20 cellular contexts compared by ENCODE assay signal in genomic region chr3:129500334-129500658, GRCh38. TPM values are rescaled to one million over a fixed set of nuclear protein-coding genes. Genes with fewer than 3 reads are reported as not detected.
DNase-seq lines count a peak whose midpoint lies in the region; ATAC-seq, FAIRE-seq and TF ChIP-seq lines count a peak whose summit lies in the region.
"Had no signal": no experiment of that assay in that cellular context is flagged by ENCODE, and none has a peak within 500 bp of the region (broad histone marks: within the 10 kb centered on the region; RNA-seq: fewer than 3 reads in every experiment).

No MANE protein-coding gene starts in this region.

- H3K9me2 ChIP-seq in MM.1S (replicated peaks; ENCODE audit: insufficient read depth, low read length): no peaks in the 10 kb centered on the region

- peaks cover 19% of the 10 kb centered on the region for H3K4me1 Mint-ChIP-seq in WTC11
- H3K4me1 Mint-ChIP-seq in effector memory CD8-positive, alpha-beta T cell (ENCODE audit: low read depth in 2 of 2): peaks cover 0 to 7% of the 10 kb centered on the region in 2 donors

- 96% methylated on average over 5 of the region's 5 CpGs for WGBS in A549 (ENCODE audit: missing lambda C conversion rate)
- 95% methylated on average over 5 of the region's 5 CpGs for WGBS in HepG2 (ENCODE audit: low lambda C conversion rate)

- H3K27me3 Mint-ChIP-seq in WTC11 (ENCODE audit: low read depth): no peaks in the 10 kb centered on the region; the same call in 1 of the 2 replicates
- H3K27me3 Mint-ChIP-seq in effector memory CD8-positive, alpha-beta T cell: no peaks in the 10 kb centered on the region

- H3K9me3 ChIP-seq in A549 (no peaks in the 10 kb centered on the region), HepG2 (ENCODE audit: low read length) (no peaks in the 10 kb centered on the region), parathyroid adenoma (ENCODE audit: control insufficient read depth, low read length) (no peaks in the 10 kb centered on the region), tibial artery (no peaks in the 10 kb centered on the region), MM.1S (replicated peaks; ENCODE audit: insufficient read depth, low read length) (no peaks in the 10 kb centered on the region)
- H3K9me3 ChIP-seq: BLaER1 treated with 17β-estradiol and CSF1 and Interleukin-3, amounts not matched to agents 10 nM and 100 nM; HAP-1 had no signal

- H3K9ac ChIP-seq in HepG2 (ENCODE audit: insufficient read depth, low read depth, low read length) (no peak overlapping the region), parathyroid adenoma (no peak overlapping the region), MM.1S (ENCODE audit: low read length) (no peak overlapping the region)
- H3K9ac ChIP-seq: BLaER1 treated with 17β-estradiol and CSF1 and Interleukin-3, amounts not matched to agents 10 nM and 100 nM; GM23248 had no signal

- no peak for TF ChIP-seq POLR2A in A549 (IDR thresholded peaks at IDR 0.05; ENCODE audit: low read length)
- TF ChIP-seq POLR2A in HepG2 (IDR thresholded peaks at IDR 0.05; ENCODE audit: insufficient read depth in 1 of 2, low read depth in 2 of 2, low read length in 2 of 2): no peak

- TF ChIP-seq CTCF in A549 (IDR thresholded peaks at IDR 0.05) (no peak), WTC11 (IDR thresholded peaks at IDR 0.05) (no peak), HepG2 (CRISPR knock-in tag; IDR thresholded peaks at IDR 0.05) (no peak), parathyroid adenoma (IDR thresholded peaks at IDR 0.05) (no peak), tibial artery (IDR thresholded peaks at IDR 0.05) (no peak), MM.1S (IDR thresholded peaks at IDR 0.05; ENCODE audit: low read length) (no peak)

- H3K4me3 ChIP-seq in A549: no peak overlapping the region
- H3K4me3 ChIP-seq in HepG2 (replicated peaks in 1 of 3; ENCODE audit: insufficient read depth in 1 of 3, low read depth in 2 of 3, low read length in 3 of 3): no peak overlapping the region
- no peak overlapping the region for H3K4me3 ChIP-seq in parathyroid adenoma (ENCODE audit: low read depth, low read length)
- H3K4me3 ChIP-seq in tibial artery: no peak overlapping the region
- no peak overlapping the region for H3K4me3 ChIP-seq in MM.1S (ENCODE audit: low read length)
- H3K4me3 ChIP-seq: BLaER1 treated with 17β-estradiol and CSF1 and Interleukin-3, amounts not matched to agents 10 nM and 100 nM; GM12878; GM23248; HAP-1 had no signal

- H3K79me2 ChIP-seq in HepG2 (ENCODE audit: insufficient read depth, low read length) (no peaks in the 10 kb centered on the region), parathyroid adenoma (no peaks in the 10 kb centered on the region), MM.1S (ENCODE audit: low read length) (no peaks in the 10 kb centered on the region)

- FAIRE-seq in A549 (lab: Jason Lieb, UNC): no peak
- FAIRE-seq in HepG2 (lab: Jason Lieb, UNC): no peak
- FAIRE-seq: GM12878 had no signal

- 0 out of 2 replicates have a peak, but pooled peaks cover 5% of the 10 kb centered on the region for H3F3A ChIP-seq in MM.1S (ENCODE audit: insufficient read depth, low read length)

- H3K27me3 ChIP-seq in HepG2 (ENCODE audit: control insufficient read depth in 1 of 2, insufficient read depth in 2 of 2, low read length in 2 of 2) (no peaks in the 10 kb centered on the region), parathyroid adenoma (ENCODE audit: control insufficient read depth, insufficient read depth, low read length) (no peaks in the 10 kb centered on the region), tibial artery (no peaks in the 10 kb centered on the region), MM.1S (replicated peaks; ENCODE audit: insufficient read depth, low read length) (no peaks in the 10 kb centered on the region)
- H3K27me3 ChIP-seq: BLaER1 treated with 17β-estradiol and CSF1 and Interleukin-3, amounts not matched to agents 10 nM and 100 nM had no signal

- peaks cover 50% of the 10 kb centered on the region for H3K4me1 ChIP-seq in A549
- H3K4me1 ChIP-seq in HepG2 (ENCODE audit: insufficient read depth, low read length): peaks cover 70% of the 10 kb centered on the region
- H3K4me1 ChIP-seq in parathyroid adenoma: no peaks in the 10 kb centered on the region
- H3K4me1 ChIP-seq in tibial artery: peaks cover 0 to 15% (median 6%) of the 10 kb centered on the region in 4 donors
- H3K4me1 ChIP-seq in MM.1S (ENCODE audit: low read length): peaks cover 22% of the 10 kb centered on the region
- H3K4me1 ChIP-seq: HAP-1 had no signal

- H3K36me3 ChIP-seq in HepG2 (replicated peaks in 1 of 2; ENCODE audit: control insufficient read depth in 1 of 2, insufficient read depth in 2 of 2, low read length in 2 of 2): peaks cover 3 to 7% of the 10 kb centered on the region in 2 experiments; a peak in 4 of 5 replicates
- no peaks in the 10 kb centered on the region for H3K36me3 ChIP-seq in parathyroid adenoma (ENCODE audit: control insufficient read depth, insufficient read depth, low read length)
- peaks cover 7 to 74% (median 33%) of the 10 kb centered on the region in 3 donors for H3K36me3 ChIP-seq in tibial artery
- H3K36me3 ChIP-seq in MM.1S (replicated peaks; ENCODE audit: insufficient read depth, low read length): no peaks in the 10 kb centered on the region
- H3K36me3 ChIP-seq: HAP-1 had no signal

- no peak for ATAC-seq in A549
- ATAC-seq in WTC11: no peak
- ATAC-seq in HepG2: no peak
- ATAC-seq in effector memory CD8-positive, alpha-beta T cell (replicated peaks): no peak
- ATAC-seq: CD8-positive, alpha-beta T cell; GM12878 had no signal

- H4K20me1 ChIP-seq in HepG2 (ENCODE audit: insufficient read depth, low read length): no peaks in the 10 kb centered on the region
- no peaks in the 10 kb centered on the region for H4K20me1 ChIP-seq in MM.1S (ENCODE audit: insufficient read depth, low read length)
- H4K20me1 ChIP-seq: BLaER1 treated with 17β-estradiol and CSF1 and Interleukin-3, amounts not matched to agents 10 nM and 100 nM had no signal

- no TSS peak for BruUV-seq in HepG2 (replicated peaks; lab: Mats Ljungman, UMichigan)

- intact Hi-C loops in HepG2 (cut with micrococcal nuclease; ENCODE audit: unreplicated experiment): no loop called here
- intact Hi-C loops in tibial artery (cut with DNase I; ENCODE audit: low total_unique reads): no loop called here

- no peak for TF ChIP-seq EP300 in A549 (IDR thresholded peaks at IDR 0.05)
- no peak for TF ChIP-seq EP300 in HepG2 (IDR thresholded peaks at IDR 0.05; ENCODE audit: low read depth in 2 of 2, low read length in 2 of 2)
- no peak for TF ChIP-seq EP300 in HepG2 (CRISPR knock-in tag; IDR thresholded peaks at IDR 0.05; ENCODE audit: borderline replicate concordance)

- POLR2A ChIA-PET in A549 (lab: Yijun Ruan, JAX) (no interaction called here), WTC11 (lab: Charles Lee) (no interaction called here), HepG2 (lab: Yijun Ruan, JAX) (interaction anchor here (1.2 to 1.4 kb wide), 2 partner anchors 35 to 96 kb away, joined by 4 to 5 read pairs; no protein-coding TSS in a partner anchor)

- no peaks in the 10 kb centered on the region for H3K9me3 Mint-ChIP-seq in WTC11
- H3K9me3 Mint-ChIP-seq in effector memory CD8-positive, alpha-beta T cell: no peaks in the 10 kb centered on the region
- H3K9me3 Mint-ChIP-seq: CD8-positive, alpha-beta T cell had no signal

- peak overlapping the region; percentile 84 to 92; a peak in 3 of 6 replicates for H3K27ac ChIP-seq in A549
- H3K27ac ChIP-seq in HepG2 (ENCODE audit: extremely low read length, insufficient read depth, low read length): no peak overlapping the region
- H3K27ac ChIP-seq in parathyroid adenoma: peak overlapping the region; percentile 50
- H3K27ac ChIP-seq in tibial artery: no peak overlapping the region
- H3K27ac ChIP-seq in MM.1S (ENCODE audit: low read length): no peak overlapping the region
- H3K27ac ChIP-seq: BLaER1 treated with 17β-estradiol and CSF1 and Interleukin-3, amounts not matched to agents 10 nM and 100 nM; GM23248 had no signal

- DNase-seq in A549 (ENCODE audit: low read depth in 1 of 2, low spot score in 1 of 2) (no peak), WTC11 (ENCODE audit: low spot score) (no peak), HepG2 (ENCODE audit: low spot score) (no peak), tibial artery (no peak), MM.1S (no peak), foreskin melanocyte (no peak)
- no peak for DNase-seq in effector memory CD8-positive, alpha-beta T cell
- DNase-seq: Calu3; CD8-positive, alpha-beta T cell; GM23248; NCI-H1105; NCI-H510A; NCI-H774; OCI-M1; SHP77 treated with DMSO at 0.1 percent for 48 hours had no signal

- CTCF ChIA-PET in A549 (lab: Yijun Ruan, JAX) (no interaction called here), WTC11 (lab: Charles Lee) (interaction anchor here (2.5 kb wide), 1 partner anchor 10 kb away, joined by 9 read pairs; no protein-coding TSS in a partner anchor), HepG2 (lab: Yijun Ruan, JAX; ENCODE audit: low intra/inter-chr PET ratio, low total read pairs) (no interaction called here)

- H3K27ac Mint-ChIP-seq in WTC11: peak overlapping the region; percentile 13; the same call in 1 of the 2 replicates
- H3K27ac Mint-ChIP-seq in effector memory CD8-positive, alpha-beta T cell: no peak overlapping the region
- H3K27ac Mint-ChIP-seq: CD8-positive, alpha-beta T cell had no signal

- peaks cover 10% of the 10 kb centered on the region for H3K36me3 Mint-ChIP-seq in WTC11
- no peaks in the 10 kb centered on the region for H3K36me3 Mint-ChIP-seq in effector memory CD8-positive, alpha-beta T cell (ENCODE audit: insufficient read depth)

- H3K4me2 ChIP-seq in A549 (no peak overlapping the region), HepG2 (ENCODE audit: low read depth, low read length) (no peak overlapping the region), parathyroid adenoma (ENCODE audit: low read length) (no peak overlapping the region), MM.1S (ENCODE audit: low read depth, low read length) (no peak overlapping the region)
- H3K4me2 ChIP-seq: BLaER1 treated with 17β-estradiol and CSF1 and Interleukin-3, amounts not matched to agents 10 nM and 100 nM had no signal

- no peak overlapping the region for H3K4me3 Mint-ChIP-seq in WTC11
- H3K4me3 Mint-ChIP-seq in effector memory CD8-positive, alpha-beta T cell: no peak overlapping the region
- H3K4me3 Mint-ChIP-seq: CD8-positive, alpha-beta T cell had no signal

- no peak for TF ChIP-seq RAD21 in A549 (conservative IDR thresholded peaks at IDR 0.05 in 1 of 2, IDR thresholded peaks at IDR 0.05 in 1 of 2)
- no peak for TF ChIP-seq RAD21 in HepG2 (CRISPR knock-in tag; IDR thresholded peaks at IDR 0.05)

- H2AFZ ChIP-seq in HepG2 (ENCODE audit: low read length) (no peak overlapping the region), parathyroid adenoma (no peak overlapping the region), MM.1S (ENCODE audit: low read length) (no peak overlapping the region)
- H2AFZ ChIP-seq: GM23248 had no signal

- in situ Hi-C loops in HepG2 (cut with HindIII; ENCODE audit: extremely low pct_ligation_motif_present, low pct_unique_long_range_greater_than_20kb): no loop called here

RNA-seq across cellular contexts. Expression of gene RHO, which starts 28.1 kb away (rescaled TPM):
- polyA plus RNA-seq in A549 (2011; rRNA removed): 0.03 and 0.04 TPM in 2 replicates
- polyA plus RNA-seq in A549 (2012; cell fraction: cytosol; rRNA removed): 0.01 TPM in 1 of 2 replicates, not detected in the other
- polyA plus RNA-seq in A549 (2012; cell fraction: nucleus; rRNA removed): 0.05 and 0.11 TPM in 2 replicates
- polyA plus RNA-seq in A549 (2017; fragmentation: RNase III; extraction: RNeasy Plus Mini Kit Qiagen cat#74134 plus additional on column Dnase treatment): not detected in 3 replicates
- polyA minus RNA-seq in A549 (2011; rRNA and poly(A)+ RNA removed): not detected in 2 replicates
- total RNA-seq in WTC11 (2021): not detected in 3 replicates
- not detected in 2 replicates for total RNA-seq in HepG2 (2016; rRNA removed; fragmentation: Illumina TruSeq; extraction: Trizol)
- not detected in 2 replicates for total RNA-seq in HepG2 (2016; cell fraction: cytosol; rRNA removed; fragmentation: Illumina TruSeq; extraction: Trizol; ENCODE audit: low read depth)
- total RNA-seq in HepG2 (2016; cell fraction: insoluble cytoplasmic fraction; rRNA removed; fragmentation: Illumina TruSeq; extraction: Trizol): not detected in 2 replicates
- total RNA-seq in HepG2 (2016; cell fraction: membrane; rRNA removed; fragmentation: Illumina TruSeq; extraction: Trizol): not detected in 2 replicates
- total RNA-seq in HepG2 (2016; cell fraction: nucleus; rRNA removed; fragmentation: Illumina TruSeq; extraction: Trizol): not detected in 2 replicates
- not detected in 2 replicates for polyA plus RNA-seq in HepG2 (2011; rRNA removed)
- not detected in 2 replicates for polyA plus RNA-seq in HepG2 (2011; cell fraction: cytosol; rRNA removed)
- 0.05 TPM in 1 of 2 replicates, not detected in the other for polyA plus RNA-seq in HepG2 (2011; cell fraction: nucleus; rRNA removed)
- not detected in 2 replicates for polyA plus RNA-seq in HepG2 (2012)
- not detected in 2 replicates for polyA plus RNA-seq in HepG2 (2016; cell fraction: cytosol; fragmentation: Illumina TruSeq; extraction: Trizol; ENCODE audit: low read depth)
- not detected in 2 replicates for polyA plus RNA-seq in HepG2 (2016; cell fraction: insoluble cytoplasmic fraction; fragmentation: Illumina TruSeq; extraction: Trizol; ENCODE audit: low read depth)
- polyA plus RNA-seq in HepG2 (2016; cell fraction: membrane; fragmentation: Illumina TruSeq; extraction: Trizol; ENCODE audit: low read depth): not detected in 2 replicates
- not detected in 2 replicates for polyA plus RNA-seq in HepG2 (2016; cell fraction: nucleus; fragmentation: Illumina TruSeq; extraction: Trizol; ENCODE audit: insufficient read depth, low read depth)
- polyA minus RNA-seq in HepG2 (2011; rRNA and poly(A)+ RNA removed; ENCODE audit: low replicate concordance): not detected in 2 replicates
- polyA minus RNA-seq in HepG2 (2011; cell fraction: cytosol; rRNA and poly(A)+ RNA removed): not detected in 2 replicates
- polyA minus RNA-seq in HepG2 (2011; cell fraction: nucleus; rRNA and poly(A)+ RNA removed): not detected in 2 replicates
- total RNA-seq: Calu3; CD8-positive, alpha-beta T cell; GM12878; GM23248; LHCN-M2 had no signal
- polyA plus RNA-seq: GM12878, GM23248 had no signal

RNA-seq across cellular contexts. Expression of gene H1-8, which starts 42.7 kb away (rescaled TPM):
- polyA plus RNA-seq in A549 (2011; rRNA removed): not detected in 2 replicates
- not detected in 2 replicates for polyA plus RNA-seq in A549 (2012; cell fraction: cytosol; rRNA removed)
- not detected in 2 replicates for polyA plus RNA-seq in A549 (2012; cell fraction: nucleus; rRNA removed)
- not detected in 3 replicates for polyA plus RNA-seq in A549 (2017; fragmentation: RNase III; extraction: RNeasy Plus Mini Kit Qiagen cat#74134 plus additional on column Dnase treatment)
- not detected in 2 replicates for polyA minus RNA-seq in A549 (2011; rRNA and poly(A)+ RNA removed)
- total RNA-seq in WTC11 (2021): not detected in 3 replicates
- total RNA-seq in HepG2 (2016; rRNA removed; fragmentation: Illumina TruSeq; extraction: Trizol): not detected in 2 replicates
- total RNA-seq in HepG2 (2016; cell fraction: cytosol; rRNA removed; fragmentation: Illumina TruSeq; extraction: Trizol; ENCODE audit: low read depth): not detected in 2 replicates
- total RNA-seq in HepG2 (2016; cell fraction: insoluble cytoplasmic fraction; rRNA removed; fragmentation: Illumina TruSeq; extraction: Trizol): not detected in 2 replicates
- total RNA-seq in HepG2 (2016; cell fraction: membrane; rRNA removed; fragmentation: Illumina TruSeq; extraction: Trizol): not detected in 2 replicates
- total RNA-seq in HepG2 (2016; cell fraction: nucleus; rRNA removed; fragmentation: Illumina TruSeq; extraction: Trizol): not detected in 2 replicates
- polyA plus RNA-seq in HepG2 (2011; rRNA removed): 0.08 TPM in 1 of 2 replicates, not detected in the other
- polyA plus RNA-seq in HepG2 (2011; cell fraction: cytosol; rRNA removed): 0.09 and 0.12 TPM in 2 replicates
- polyA plus RNA-seq in HepG2 (2011; cell fraction: nucleus; rRNA removed): not detected in 2 replicates
- polyA plus RNA-seq in HepG2 (2012): not detected in 2 replicates
- not detected in 2 replicates for polyA plus RNA-seq in HepG2 (2016; cell fraction: cytosol; fragmentation: Illumina TruSeq; extraction: Trizol; ENCODE audit: low read depth)
- not detected in 2 replicates for polyA plus RNA-seq in HepG2 (2016; cell fraction: insoluble cytoplasmic fraction; fragmentation: Illumina TruSeq; extraction: Trizol; ENCODE audit: low read depth)
- not detected in 2 replicates for polyA plus RNA-seq in HepG2 (2016; cell fraction: membrane; fragmentation: Illumina TruSeq; extraction: Trizol; ENCODE audit: low read depth)
- polyA plus RNA-seq in HepG2 (2016; cell fraction: nucleus; fragmentation: Illumina TruSeq; extraction: Trizol; ENCODE audit: insufficient read depth, low read depth): not detected in 2 replicates
- not detected in 2 replicates for polyA minus RNA-seq in HepG2 (2011; rRNA and poly(A)+ RNA removed; ENCODE audit: low replicate concordance)
- not detected in 2 replicates for polyA minus RNA-seq in HepG2 (2011; cell fraction: cytosol; rRNA and poly(A)+ RNA removed)
- polyA minus RNA-seq in HepG2 (2011; cell fraction: nucleus; rRNA and poly(A)+ RNA removed): not detected in 2 replicates
- total RNA-seq: Calu3; CD8-positive, alpha-beta T cell; GM12878; GM23248; LHCN-M2 had no signal
- polyA plus RNA-seq: GM12878, GM23248 had no signal

Comparison
In these comparisons a context has a peak if more than half of its experiments do, and no peak if none do; other contexts are left out.
1. H3K27ac ChIP-seq: peak in A549 (2 of 2) and parathyroid adenoma (single experiment); none in HepG2 (single experiment), tibial artery (0 of 2) and MM.1S (single experiment).